In the genomic region with DNA sequence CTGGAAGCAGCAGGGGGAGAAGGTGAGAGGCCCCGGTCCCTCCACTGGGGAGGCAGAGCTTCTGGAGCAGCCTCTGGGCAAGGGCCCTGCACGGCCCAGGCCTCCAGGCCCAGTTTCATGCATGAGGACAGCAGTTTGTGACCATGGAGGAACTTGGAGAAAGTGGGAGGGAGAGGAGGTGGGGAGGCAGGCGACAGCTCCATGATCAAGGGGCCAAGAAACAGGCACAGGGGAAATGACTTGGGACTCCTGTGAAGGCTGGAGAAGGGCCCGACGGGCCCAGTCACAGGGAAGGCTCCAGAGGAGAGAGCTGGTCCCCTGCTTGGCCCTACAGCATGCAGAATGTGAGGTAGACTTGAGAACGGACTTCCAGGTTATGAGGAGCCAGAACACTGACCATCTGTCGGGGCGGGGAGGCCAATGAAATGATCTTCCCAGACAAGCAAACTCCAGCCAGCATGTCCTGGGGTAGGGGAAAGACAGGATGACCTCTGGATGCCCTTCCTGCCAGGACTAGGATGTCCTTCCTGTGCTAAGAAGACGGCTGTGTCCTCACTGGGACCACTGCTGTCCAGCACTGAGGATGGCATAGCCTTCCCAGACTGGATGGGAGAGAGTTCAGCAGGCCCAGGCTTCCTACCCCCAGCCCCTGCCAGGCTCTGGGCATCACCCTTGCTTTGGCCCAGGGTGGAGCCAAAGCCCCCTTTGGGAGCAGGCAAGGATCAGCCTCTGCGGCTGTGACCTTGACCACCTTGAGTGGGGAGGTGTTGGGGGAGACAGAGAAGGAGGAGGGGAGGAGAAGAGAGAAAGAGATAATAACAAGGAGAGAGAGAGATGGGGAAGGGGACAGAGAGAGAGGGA, we compare ENCODE assay signal across 31 cellular contexts.
"Had no signal": no experiment of that assay in that cellular context is flagged by ENCODE, and none has a peak within 500 bp of the region (broad histone marks: within the 10 kb centered on the region; RNA-seq: fewer than 3 reads in every experiment).

No MANE protein-coding gene starts in this region.

- H3K27me3 ChIP-seq: neutrophil, ovary had no signal

- H3K4me3 ChIP-seq: esophagus squamous epithelium, hepatocyte, ovary, sigmoid colon, tibial nerve had no signal

- H3K4me1 ChIP-seq: esophagus squamous epithelium, sigmoid colon, tibial nerve had no signal

- H3K9me3 ChIP-seq: esophagus squamous epithelium, neutrophil, ovary, sigmoid colon had no signal

- H3K9me3 Mint-ChIP-seq: activated CD4-positive, alpha-beta memory T cell treated with anti-CD3 and anti-CD28 coated beads for 36 hours; activated CD4-positive, alpha-beta T cell treated with anti-CD3 and anti-CD28 coated beads, Interleukin-2, amount 10 ng/mL, durations not matched to agents 24 days and 14 days; activated naive CD4-positive, alpha-beta T cell treated with anti-CD3 and anti-CD28 coated beads for 36 hours; activated T-helper 1 cell treated with anti-CD3 and anti-CD28 coated beads, Interleukin-12 subunit alpha, Interleukin-12 subunit beta, Interleukin-2, Interleukin-4 antibody, amounts not matched to agents 30 ng/mL and 10 ng/mL and 1 ng/mL, durations not matched to agents 14 hours and 24 hours and 36 hours; natural killer cell treated with Interleukin-12 subunit alpha and Interleukin-12 subunit beta and Interleukin-15 and Interleukin-18, amount 100 ng/mL, for 72 hours; stimulated activated naive B cell treated with anti-CD40 and anti-IgM and Interleukin-4, amounts not matched to agents 10 μg/mL and 1 μg/mL and 100 μg/mL, for 72 hours had no signal

- H3K36me3 Mint-ChIP-seq: activated CD4-positive, alpha-beta memory T cell treated with anti-CD3 and anti-CD28 coated beads for 36 hours; stimulated activated naive B cell treated with anti-CD40 and anti-IgM and Interleukin-4, amounts not matched to agents 10 μg/mL and 1 μg/mL and 100 μg/mL, for 72 hours had no signal

- H3K36me3 ChIP-seq: esophagus squamous epithelium, neutrophil, ovary, sigmoid colon, tibial nerve had no signal

- H2AFZ ChIP-seq: hepatocyte had no signal

- ATAC-seq: left colon; stimulated activated naive B cell treated with anti-CD40 and anti-IgM and Interleukin-4, amounts not matched to agents 10 μg/mL and 1 μg/mL and 100 μg/mL, for 72 hours had no signal

- H3K4me3 Mint-ChIP-seq: activated CD4-positive, alpha-beta memory T cell treated with anti-CD3 and anti-CD28 coated beads for 36 hours; activated CD4-positive, alpha-beta T cell treated with anti-CD3 and anti-CD28 coated beads, Interleukin-2, amount 10 ng/mL, durations not matched to agents 24 days and 14 days; activated naive CD4-positive, alpha-beta T cell treated with anti-CD3 and anti-CD28 coated beads for 36 hours; activated T-helper 1 cell treated with anti-CD3 and anti-CD28 coated beads, Interleukin-12 subunit alpha, Interleukin-12 subunit beta, Interleukin-2, Interleukin-4 antibody, amounts not matched to agents 30 ng/mL and 10 ng/mL and 1 ng/mL, durations not matched to agents 14 hours and 24 hours and 36 hours; natural killer cell treated with Interleukin-12 subunit alpha and Interleukin-12 subunit beta and Interleukin-15 and Interleukin-18, amount 100 ng/mL, for 72 hours; stimulated activated naive B cell treated with anti-CD40 and anti-IgM and Interleukin-4, amounts not matched to agents 10 μg/mL and 1 μg/mL and 100 μg/mL, for 72 hours; T-helper 1 cell treated with Interleukin-12 subunit alpha and Interleukin-12 subunit beta and Interleukin-4 antibody, amounts not matched to agents 30 μg/mL and 1 μg/mL, for 36 hours had no signal

- DNase-seq: activated CD4-positive, alpha-beta memory T cell treated with anti-CD3 and anti-CD28 coated beads for 36 hours; activated CD4-positive, alpha-beta T cell treated with anti-CD3 and anti-CD28 coated beads, Interleukin-2, amount 10 ng/mL, durations not matched to agents 24 days and 14 days; activated CD4-positive, CD25-positive, alpha-beta regulatory T cell treated with anti-CD3 and anti-CD28 coated beads, Interleukin-2, amount 50 U/mL, for 72 hours; activated effector memory CD4-positive, alpha-beta T cell treated with anti-CD3 and anti-CD28 coated beads, Interleukin-2, amount 50 U/mL, for 16 hours; activated naive CD4-positive, alpha-beta T cell treated with anti-CD3 and anti-CD28 coated beads for 36 hours; activated T-cell treated with anti-CD3 and anti-CD28 coated beads, Interleukin-2, amount 50 U/mL, for 1 hour; amniotic stem cell; central memory CD4-positive, alpha-beta T cell; dermis blood vessel endothelial cell; effector CD4-positive, alpha-beta T cell; esophagus squamous epithelium; foreskin melanocyte; glutamatergic neuron; islet precursor cell; left colon; mesenchymal stem cell; ovary; retina; sigmoid colon; small intestine; stimulated activated CD4-positive, alpha-beta T cell treated with anti-CD3 and anti-CD28 coated beads, Interleukin-1b, Interleukin-23, amount 100 ng/mL, for 48 hours; stimulated activated naive B cell treated with anti-CD40 and anti-IgM and Interleukin-4, amounts not matched to agents 10 μg/mL and 1 μg/mL and 100 μg/mL, for 72 hours; SW 1271; T1000 had no signal

- H3K4me2 ChIP-seq: hepatocyte had no signal

- H3K27ac ChIP-seq: esophagus squamous epithelium, hepatocyte, neutrophil, ovary, sigmoid colon, tibial nerve had no signal

- H3K4me1 Mint-ChIP-seq: activated CD4-positive, alpha-beta T cell treated with anti-CD3 and anti-CD28 coated beads, Interleukin-2, amount 10 ng/mL, durations not matched to agents 24 days and 14 days; stimulated activated naive B cell treated with anti-CD40 and anti-IgM and Interleukin-4, amounts not matched to agents 10 μg/mL and 1 μg/mL and 100 μg/mL, for 72 hours had no signal

- H3K27ac Mint-ChIP-seq: activated CD4-positive, alpha-beta memory T cell treated with anti-CD3 and anti-CD28 coated beads for 36 hours; activated CD4-positive, alpha-beta T cell treated with anti-CD3 and anti-CD28 coated beads, Interleukin-2, amount 10 ng/mL, durations not matched to agents 24 days and 14 days; activated naive CD4-positive, alpha-beta T cell treated with anti-CD3 and anti-CD28 coated beads for 36 hours; activated T-helper 1 cell treated with anti-CD3 and anti-CD28 coated beads, Interleukin-12 subunit alpha, Interleukin-12 subunit beta, Interleukin-2, Interleukin-4 antibody, amounts not matched to agents 30 ng/mL and 10 ng/mL and 1 ng/mL, durations not matched to agents 14 hours and 24 hours and 36 hours; progenitor cell of endocrine pancreas; stimulated activated naive B cell treated with anti-CD40 and anti-IgM and Interleukin-4, amounts not matched to agents 10 μg/mL and 1 μg/mL and 100 μg/mL, for 72 hours; T-helper 1 cell treated with Interleukin-12 subunit alpha and Interleukin-12 subunit beta and Interleukin-4 antibody, amounts not matched to agents 30 μg/mL and 1 μg/mL, for 36 hours had no signal
